Comparison of ENCODE assay signal across 1 cellular context in genomic region chr9:6096821-6097220, GRCh38.
TF ChIP-seq lines count a peak whose summit lies in the region.

No MANE protein-coding gene starts in this region.

TF ChIP-seq in WTC11, 78 proteins besides CTCF, POLR2A, EP300 and RAD21 (continued from another document):
- TF ChIP-seq OVOL2 (CRISPR knock-in tag; IDR thresholded peaks at IDR 0.05; ENCODE audit: borderline replicate concordance) = no peak
- TF ChIP-seq ZBTB43 (CRISPR knock-in tag; IDR thresholded peaks at IDR 0.05) = no peak
- TF ChIP-seq ZNF671 (CRISPR knock-in tag; IDR thresholded peaks at IDR 0.05) = no peak
- TF ChIP-seq ZBTB21 (CRISPR knock-in tag; IDR thresholded peaks at IDR 0.05; ENCODE audit: borderline replicate concordance) = no peak
- no peak for TF ChIP-seq FOXJ3 (CRISPR knock-in tag; IDR thresholded peaks at IDR 0.05; ENCODE audit: borderline replicate concordance)
- TF ChIP-seq ZNF317 (CRISPR knock-in tag; IDR thresholded peaks at IDR 0.05; ENCODE audit: borderline replicate concordance, low read depth) = no peak
- TF ChIP-seq ZNF232 (CRISPR knock-in tag; IDR thresholded peaks at IDR 0.05) = no peak
- no peak for TF ChIP-seq NR1H2 (CRISPR knock-in tag; IDR thresholded peaks at IDR 0.05)
- TF ChIP-seq, protein P1, sequence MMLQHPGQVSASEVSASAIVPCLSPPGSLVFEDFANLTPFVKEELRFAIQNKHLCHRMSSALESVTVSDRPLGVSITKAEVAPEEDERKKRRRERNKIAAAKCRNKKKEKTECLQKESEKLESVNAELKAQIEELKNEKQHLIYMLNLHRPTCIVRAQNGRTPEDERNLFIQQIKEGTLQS (CRISPR knock-in tag; conservative IDR thresholded peaks at IDR 0.05) = no peak
TF ChIP-seq in WTC11: peak in this region for 0.
